9 cellular contexts compared by ENCODE assay signal in the genomic region with DNA sequence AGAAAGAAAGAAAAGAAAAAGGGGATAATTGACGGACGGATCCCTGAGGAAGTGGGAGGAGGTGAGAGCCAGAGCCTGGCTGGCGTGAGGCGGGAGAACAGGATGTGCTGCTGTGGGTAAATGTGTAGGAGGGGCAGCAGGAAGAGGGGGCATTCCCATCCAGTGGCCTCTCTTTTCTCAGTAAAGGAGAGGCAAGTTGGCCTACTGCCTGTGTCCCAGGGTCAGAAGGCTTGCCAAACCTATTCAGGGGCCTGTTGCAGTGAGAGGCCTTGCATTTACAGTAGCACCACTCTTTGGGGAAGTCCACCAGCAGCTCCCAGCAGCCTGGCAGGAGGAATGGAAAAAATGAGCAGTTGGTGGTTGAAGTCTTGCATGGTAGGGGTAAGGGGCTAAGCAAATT. TPM values are rescaled to one million over a fixed set of nuclear protein-coding genes. Genes with fewer than 3 reads are reported as not detected.
A peak's percentile ranks its signal among the peaks of the same experiment; 100 is the strongest.
DNase-seq lines count a peak whose midpoint lies in the region; ATAC-seq, FAIRE-seq and TF ChIP-seq lines count a peak whose summit lies in the region.
"Had no signal": no experiment of that assay in that cellular context is flagged by ENCODE, and none has a peak within 500 bp of the region (broad histone marks: within the 10 kb centered on the region; RNA-seq: fewer than 3 reads in every experiment).

No MANE protein-coding gene starts in this region.

- H3K9me3 Mint-ChIP-seq in effector memory CD8-positive, alpha-beta T cell = no peaks in the 10 kb centered on the region
- H3K9me3 Mint-ChIP-seq in naive B cell = no peaks in the 10 kb centered on the region

- H3K36me3 Mint-ChIP-seq in effector memory CD8-positive, alpha-beta T cell (ENCODE audit: insufficient read depth) = no peaks in the 10 kb centered on the region
- H3K36me3 Mint-ChIP-seq in naive B cell = peaks cover 0 to 8% of the 10 kb centered on the region in 2 donors

- FAIRE-seq in HTR-8/SVneo (lab: Jason Lieb, UNC) = no peak

- H3K4me3 Mint-ChIP-seq in effector memory CD8-positive, alpha-beta T cell = peak overlapping the region in 1 of 2 donors; percentile 44
- peak overlapping the region in 4 of 8 donors; percentile 12 to 56 (median 26) for H3K4me3 Mint-ChIP-seq in naive B cell

- ATAC-seq in effector memory CD8-positive, alpha-beta T cell (replicated peaks) = no peak
- ATAC-seq in naive B cell (ENCODE audit: low read depth in 2 of 2) (no peak), GM21423 (IDR thresholded peaks at IDR 0.05; ENCODE audit: unreplicated experiment) (no peak)

- no peak for TF ChIP-seq CTCF in NB4 (IDR thresholded peaks at IDR 0.05; ENCODE audit: low read depth, low read length)

- no peak overlapping the region for H3K4me3 ChIP-seq in NB4 (ENCODE audit: low read depth, low read length)

- peak overlapping the region; percentile 85 to 86 for H3K27ac Mint-ChIP-seq in effector memory CD8-positive, alpha-beta T cell
- peak overlapping the region; percentile 48 to 91 (median 82) for H3K27ac Mint-ChIP-seq in naive B cell

- no peak for TF ChIP-seq POLR2A in NB4 (IDR thresholded peaks at IDR 0.05; ENCODE audit: extremely low read depth, insufficient read length)

- peaks cover 45 to 49% of the 10 kb centered on the region in 2 donors for H3K4me1 Mint-ChIP-seq in effector memory CD8-positive, alpha-beta T cell (ENCODE audit: low read depth in 2 of 2)
- peaks cover 53 to 78% (median 78%) of the 10 kb centered on the region in 3 donors for H3K4me1 Mint-ChIP-seq in naive B cell

- peak; percentile 35 for DNase-seq in AG08395 (ENCODE audit: low spot score)
- peak; percentile 61 for DNase-seq in NB4 (ENCODE audit: low read depth)
- no peak for DNase-seq in effector memory CD8-positive, alpha-beta T cell
- DNase-seq in naive B cell = no peak
- DNase-seq in HTR-8/SVneo (ENCODE audit: insufficient read length, low spot score) = no peak
- no peak for DNase-seq in NCI-H1092 treated with DMSO at 0.1 percent for 48 hours (lab: John Stamatoyannopoulos, UW)
- no peak for DNase-seq in NCI-H1436 (lab: John Stamatoyannopoulos, UW)
- DNase-seq: NCI-H524 treated with DMSO at 0.1 percent for 48 hours had no signal

- H3K27me3 Mint-ChIP-seq in effector memory CD8-positive, alpha-beta T cell = no peaks in the 10 kb centered on the region
- no peaks in the 10 kb centered on the region for H3K27me3 Mint-ChIP-seq in naive B cell

RNA-seq across cellular contexts. Expression of a gene that starts 26.6 kb away (rescaled TPM):
- polyA plus RNA-seq in naive B cell (ENCODE audit: low read depth in 6 of 6) = 10 to 100 TPM; 43.8 to 69.0 (median 48.4) TPM

RNA-seq across cellular contexts. Expression of a gene that starts 26.9 kb away (rescaled TPM):
- polyA plus RNA-seq in naive B cell (ENCODE audit: low read depth in 6 of 6) = 100 to 1,000 TPM; 485 to 708 (median 561) TPM

RNA-seq across cellular contexts. Expression of a gene that starts 31.0 kb away (rescaled TPM):
- 100 to 1,000 TPM in 1 of 6 donors, 10 to 100 TPM in 5; 22.6 to 124 (median 78.2) TPM for polyA plus RNA-seq in naive B cell (ENCODE audit: low read depth in 6 of 6)

Comparison
In these comparisons a context has a peak if more than half of its experiments do, and no peak if none do; other contexts are left out.
1. DNase-seq: peak in AG08395 (single experiment) and NB4 (single experiment); none in effector memory CD8-positive, alpha-beta T cell (0 of 3), naive B cell (single experiment), HTR-8/SVneo (single experiment), NCI-H1092 treated with DMSO at 0.1 percent for 48 hours (single experiment) and NCI-H1436 (single experiment).